Comparison of ENCODE assay signal across 1 cellular context in the genomic region with DNA sequence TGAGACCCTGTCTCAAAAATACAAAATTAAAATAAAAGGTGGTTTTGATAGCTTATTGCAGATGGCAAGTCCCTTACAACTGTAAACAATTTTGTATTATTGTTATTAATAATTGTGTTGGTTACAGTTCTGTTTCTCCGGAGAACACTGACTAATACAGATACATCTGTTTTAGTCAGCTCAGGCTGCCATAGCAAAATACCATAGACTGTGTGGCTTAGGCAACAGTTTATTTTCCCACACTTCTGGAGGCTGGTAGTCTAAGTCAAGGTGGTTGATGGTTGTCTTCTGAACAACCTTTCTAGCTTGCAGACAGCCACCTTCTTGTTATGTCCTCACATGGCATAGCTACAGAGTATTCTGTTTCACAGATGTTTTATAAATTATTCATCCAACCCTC.
A peak's percentile ranks its signal among the peaks of the same experiment; 100 is the strongest.
TF ChIP-seq lines count a peak whose summit lies in the region.

No MANE protein-coding gene starts in this region.

TF ChIP-seq in GM12878, 131 proteins besides CTCF, POLR2A, EP300 and RAD21 (continued from another document):
- TF ChIP-seq CEBPB (IDR thresholded peaks at IDR 0.05; ENCODE audit: borderline replicate concordance in 1 of 2, low read depth in 2 of 2, low read length in 2 of 2) (0 out of 4 replicates have a peak, but pooled peaks of 1 of the 2 experiments have one; percentile 63), MYC (IDR thresholded peaks at IDR 0.05; ENCODE audit: insufficient read depth, insufficient read length, insufficient replicate concordance, low read length, severe bottlenecking) (no peak), SUPT20H (IDR thresholded peaks at IDR 0.05; ENCODE audit: borderline replicate concordance, control insufficient read depth, low read depth, low read length) (no peak)
